8 cellular contexts compared by ENCODE assay signal in the genomic region with DNA sequence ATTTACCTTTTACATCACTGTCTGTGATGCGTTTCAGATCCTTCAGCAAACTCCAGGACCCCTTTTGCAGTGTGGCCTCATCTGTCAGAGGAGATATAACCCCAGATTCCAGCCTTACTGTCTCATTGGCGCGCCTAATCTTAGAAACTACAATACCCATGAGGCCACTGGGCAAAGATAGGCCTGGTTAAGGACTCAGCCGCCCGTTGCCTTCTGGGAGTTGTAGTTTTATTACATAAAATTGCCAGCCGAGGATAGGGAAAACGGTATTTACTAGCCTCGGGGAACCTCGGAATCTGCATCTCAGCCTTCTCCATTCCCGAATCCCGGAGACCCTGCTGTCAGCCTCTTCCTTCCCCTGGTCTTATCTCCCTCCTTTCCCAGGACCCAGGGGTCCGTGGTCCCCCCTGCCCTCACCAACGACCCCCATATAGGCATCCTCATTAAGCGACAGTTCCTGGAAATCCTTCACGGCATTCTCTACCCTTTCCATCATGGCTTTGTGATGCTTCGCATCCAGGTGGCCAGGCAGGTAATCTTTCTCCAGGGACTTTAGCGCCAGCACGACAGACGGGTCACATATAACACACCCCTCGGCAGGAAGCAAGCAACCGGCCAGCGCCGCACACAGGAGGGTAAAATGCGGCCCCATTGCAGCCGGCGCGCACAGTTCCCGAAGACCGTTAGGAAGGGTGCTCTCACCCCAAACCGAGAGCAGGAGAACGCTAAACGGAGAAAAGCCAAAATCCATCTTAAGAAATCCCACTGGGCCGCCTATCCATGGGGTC. TPM values are rescaled to one million over a fixed set of nuclear protein-coding genes. Genes with fewer than 3 reads are reported as not detected.
A peak's percentile ranks its signal among the peaks of the same experiment; 100 is the strongest.
DNase-seq lines count a peak whose midpoint lies in the region; ATAC-seq and TF ChIP-seq lines count a peak whose summit lies in the region.

No MANE protein-coding gene starts in this region.

- H3K4me3 Mint-ChIP-seq in neural progenitor cell, result no peak overlapping the region

- H3K4me3 ChIP-seq in neural progenitor cell, result no peak overlapping the region

- no peak overlapping the region for H2AFZ ChIP-seq in neural progenitor cell (replicated peaks)

- no peak overlapping the region for H3K27ac ChIP-seq in neural progenitor cell

- DNase-seq in activated gamma-delta T cell treated with Interleukin-2 at 50 U/mL for 16 hours (peak; percentile 35), activated gamma-delta T cell (lab: John Stamatoyannopoulos, UW) (no peak), NCI-H345 (lab: John Stamatoyannopoulos, UW) (peak; percentile 33), epidermal melanocyte (ENCODE audit: insufficient read length, low spot score) (peak; percentile 68), neural progenitor cell (ENCODE audit: low spot score) (peak; percentile 84)
- peak; percentile 72 for DNase-seq in activated CD4-positive, alpha-beta T cell treated with anti-CD3 and anti-CD28 coated beads for 48 hours

- H3K27ac Mint-ChIP-seq in neural progenitor cell, result no peak overlapping the region

- H3K27me3 ChIP-seq in neural progenitor cell, result peaks cover 12% of the 10 kb centered on the region

- peaks cover 7% of the 10 kb centered on the region for H3K9me3 Mint-ChIP-seq in neural progenitor cell

- TF ChIP-seq CTCF in neural progenitor cell (IDR thresholded peaks at IDR 0.05), result no peak

- H3F3A ChIP-seq in neural progenitor cell (ENCODE audit: low read depth), result peaks cover 26% of the 10 kb centered on the region

- peaks cover 15% of the 10 kb centered on the region for H3K4me1 Mint-ChIP-seq in neural progenitor cell

- H3K9ac ChIP-seq in neural progenitor cell, result no peak overlapping the region

- H3K4me2 ChIP-seq in neural progenitor cell, result no peak overlapping the region

- no peaks in the 10 kb centered on the region for H3K9me3 ChIP-seq in neural progenitor cell (ENCODE audit: low read depth)

- H4K20me1 ChIP-seq in neural progenitor cell (ENCODE audit: low read depth), result no peaks in the 10 kb centered on the region

- H3K36me3 Mint-ChIP-seq in neural progenitor cell, result peaks cover 4% of the 10 kb centered on the region

- H3K79me2 ChIP-seq in neural progenitor cell (ENCODE audit: low read depth), result no peaks in the 10 kb centered on the region

- ATAC-seq in GM18502 (IDR thresholded peaks at IDR 0.05; ENCODE audit: poor library complexity, unreplicated experiment) (no peak), GM21825 (IDR thresholded peaks at IDR 0.05; ENCODE audit: unreplicated experiment) (no peak)

- peaks cover 25% of the 10 kb centered on the region for H3K27me3 Mint-ChIP-seq in neural progenitor cell (ENCODE audit: insufficient read depth, low read depth)

- H3K36me3 ChIP-seq in neural progenitor cell, result no peaks in the 10 kb centered on the region

- no peaks in the 10 kb centered on the region for H3K4me1 ChIP-seq in neural progenitor cell

RNA-seq across cellular contexts. Expression of a gene that starts 1.3 kb away (rescaled TPM):
- total RNA-seq in neural progenitor cell (ENCODE audit: low replicate concordance), result 0.19 and 0.40 TPM in 2 replicates

RNA-seq across cellular contexts. Expression of a gene that starts 5.0 kb away (rescaled TPM):
- 0.86 and 3.2 TPM in 2 replicates for total RNA-seq in neural progenitor cell (ENCODE audit: low replicate concordance)

RNA-seq across cellular contexts. Expression of a gene that starts 7.0 kb away (rescaled TPM):
- 2.9 and 5.1 TPM in 2 replicates for total RNA-seq in neural progenitor cell (ENCODE audit: low replicate concordance)

RNA-seq across cellular contexts. Expression of a gene that starts 9.9 kb away (rescaled TPM):
- total RNA-seq in neural progenitor cell (ENCODE audit: low replicate concordance), result not detected in 2 replicates

RNA-seq across cellular contexts. Expression of a gene that starts 25.9 kb away (rescaled TPM):
- 1.2 and 1.4 TPM in 2 replicates for total RNA-seq in neural progenitor cell (ENCODE audit: low replicate concordance)
